Comparison of ENCODE assay signal across 1 cellular context in the genomic region with DNA sequence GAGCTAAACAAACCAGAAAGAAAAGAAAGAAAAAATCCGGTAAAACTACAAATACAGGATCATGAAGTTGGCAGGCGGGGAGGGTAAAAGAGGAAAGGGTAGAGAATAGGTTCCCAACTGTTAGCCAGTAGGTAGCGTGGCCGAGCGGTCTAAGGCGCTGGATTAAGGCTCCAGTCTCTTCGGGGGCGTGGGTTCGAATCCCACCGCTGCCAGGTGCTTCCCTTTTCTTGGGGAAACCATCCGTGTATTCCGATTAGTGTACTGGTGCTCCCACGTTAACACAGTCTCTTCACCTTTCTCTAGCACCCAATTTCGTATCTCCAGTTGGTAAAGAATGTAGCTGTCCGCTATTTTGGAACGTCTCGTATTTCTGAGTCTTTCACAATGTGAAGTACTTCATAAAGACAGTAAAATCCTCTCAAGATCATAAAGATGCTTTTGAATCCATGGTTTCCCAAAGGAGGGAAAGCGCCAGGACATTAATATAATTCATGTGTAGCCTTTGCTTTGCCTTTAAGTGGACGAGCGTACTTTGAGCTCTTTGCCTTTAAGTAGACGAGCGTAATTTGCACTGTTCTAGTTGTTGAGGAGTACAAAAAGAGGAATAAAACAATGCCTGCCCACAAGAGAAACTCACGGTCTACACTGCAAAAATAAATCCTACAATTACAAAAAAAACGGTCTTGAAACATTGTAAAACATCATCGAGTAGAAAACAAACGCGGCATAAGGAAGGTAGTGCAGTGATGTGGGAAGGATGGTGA.
TF ChIP-seq lines count a peak whose summit lies in the region.

No MANE protein-coding gene starts in this region.

TF ChIP-seq in HEK293, 187 proteins besides CTCF, POLR2A, EP300 and RAD21 (continued from another document):
- TF ChIP-seq, protein P1, sequence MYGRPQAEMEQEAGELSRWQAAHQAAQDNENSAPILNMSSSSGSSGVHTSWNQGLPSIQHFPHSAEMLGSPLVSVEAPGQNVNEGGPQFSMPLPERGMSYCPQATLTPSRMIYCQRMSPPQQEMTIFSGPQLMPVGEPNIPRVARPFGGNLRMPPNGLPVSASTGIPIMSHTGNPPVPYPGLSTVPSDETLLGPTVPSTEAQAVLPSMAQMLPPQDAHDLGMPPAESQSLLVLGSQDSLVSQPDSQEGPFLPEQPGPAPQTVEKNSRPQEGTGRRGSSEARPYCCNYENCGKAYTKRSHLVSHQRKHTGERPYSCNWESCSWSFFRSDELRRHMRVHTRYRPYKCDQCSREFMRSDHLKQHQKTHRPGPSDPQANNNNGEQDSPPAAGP (tag by site-specific recombination; IDR thresholded peaks at IDR 0.05) = peak; percentile 84
- no peak for TF ChIP-seq ZNF791 (tag by site-specific recombination; IDR thresholded peaks at IDR 0.05)
- peak; percentile 15; the same call in 1 of the 2 replicates for TF ChIP-seq ZNF16 (tag by site-specific recombination; IDR thresholded peaks at IDR 0.05; ENCODE audit: low read depth)
- TF ChIP-seq ZNF549 (tag by site-specific recombination; IDR thresholded peaks at IDR 0.05) = no peak
- TF ChIP-seq, protein P2, sequence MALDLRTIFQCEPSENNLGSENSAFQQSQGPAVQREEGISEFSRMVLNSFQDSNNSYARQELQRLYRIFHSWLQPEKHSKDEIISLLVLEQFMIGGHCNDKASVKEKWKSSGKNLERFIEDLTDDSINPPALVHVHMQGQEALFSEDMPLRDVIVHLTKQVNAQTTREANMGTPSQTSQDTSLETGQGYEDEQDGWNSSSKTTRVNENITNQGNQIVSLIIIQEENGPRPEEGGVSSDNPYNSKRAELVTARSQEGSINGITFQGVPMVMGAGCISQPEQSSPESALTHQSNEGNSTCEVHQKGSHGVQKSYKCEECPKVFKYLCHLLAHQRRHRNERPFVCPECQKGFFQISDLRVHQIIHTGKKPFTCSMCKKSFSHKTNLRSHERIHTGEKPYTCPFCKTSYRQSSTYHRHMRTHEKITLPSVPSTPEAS (tag by site-specific recombination; IDR thresholded peaks at IDR 0.05) = no peak
- TF ChIP-seq ZNF341 (tag by site-specific recombination; IDR thresholded peaks at IDR 0.05; ENCODE audit: low read depth) = no peak; the same call in none of the 2 replicates
- TF ChIP-seq ZNF223 (tag by site-specific recombination; IDR thresholded peaks at IDR 0.05) = no peak
- peak; percentile 85 for TF ChIP-seq ZNF324 (tag by site-specific recombination; IDR thresholded peaks at IDR 0.05)
- no peak for TF ChIP-seq ZNF600 (tag by site-specific recombination; IDR thresholded peaks at IDR 0.05)
TF ChIP-seq in HEK293: peak in this region for 66.
